Comparison of ENCODE assay signal across 1 cellular context in the genomic region with DNA sequence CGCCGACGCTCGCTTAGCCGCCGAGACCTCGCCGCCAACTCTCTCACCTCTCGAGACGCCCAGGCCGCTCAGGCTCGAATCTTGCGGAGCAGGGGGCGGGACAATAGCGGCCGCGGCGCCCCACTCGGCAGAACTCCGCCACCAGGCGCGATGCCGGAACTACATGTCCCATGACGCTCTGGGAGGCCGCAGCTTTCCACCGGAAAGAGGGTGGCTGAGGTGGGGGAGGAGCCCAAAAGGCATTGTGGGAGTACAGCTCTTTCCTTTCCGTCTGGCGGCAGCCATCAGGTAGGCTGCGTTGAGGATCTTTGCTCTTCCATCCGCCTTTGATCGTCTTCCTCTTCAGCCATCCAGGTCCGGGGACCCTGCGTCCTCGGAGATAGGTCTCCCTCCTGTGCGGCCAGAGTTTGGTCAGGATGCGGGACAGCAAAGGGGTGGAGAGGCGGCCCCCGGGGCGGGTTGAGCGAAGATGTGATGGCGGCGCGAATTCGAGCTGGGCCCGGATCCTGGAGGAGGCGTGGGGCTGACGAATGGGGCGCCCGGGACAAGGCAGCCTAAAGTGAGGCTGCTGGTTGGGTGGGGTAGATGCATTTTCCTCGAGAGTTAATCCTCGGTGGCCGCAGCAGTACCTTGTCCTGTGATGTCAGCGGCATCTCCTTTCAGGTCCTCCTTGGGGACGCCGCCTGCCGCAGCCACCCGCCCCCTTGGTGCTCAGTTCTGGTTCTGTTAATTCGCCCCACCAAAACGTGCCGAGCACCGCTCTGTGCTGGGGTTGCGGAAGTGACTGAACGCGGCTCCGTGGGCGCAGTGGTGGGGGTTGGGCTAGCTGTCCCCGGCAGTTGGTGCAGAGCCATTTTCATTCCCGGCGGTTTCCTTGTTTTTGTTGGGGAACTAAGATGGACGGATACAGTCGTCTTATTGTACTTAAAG.
A peak's percentile ranks its signal among the peaks of the same experiment; 100 is the strongest.
TF ChIP-seq lines count a peak whose summit lies in the region.

A gene (minus strand): TSS at position 105 of the 930 bp plus-strand sequence. CDS start 6,086 bp downstream, outside the sequence.
A gene (plus strand): TSS at position 247 of the 930 bp plus-strand sequence. CDS start 728 bp downstream, outside the sequence.

TF ChIP-seq in HepG2, 621 proteins besides CTCF, POLR2A, EP300 and RAD21 (continued from another document and continues in another):
- TF ChIP-seq, protein P1, sequence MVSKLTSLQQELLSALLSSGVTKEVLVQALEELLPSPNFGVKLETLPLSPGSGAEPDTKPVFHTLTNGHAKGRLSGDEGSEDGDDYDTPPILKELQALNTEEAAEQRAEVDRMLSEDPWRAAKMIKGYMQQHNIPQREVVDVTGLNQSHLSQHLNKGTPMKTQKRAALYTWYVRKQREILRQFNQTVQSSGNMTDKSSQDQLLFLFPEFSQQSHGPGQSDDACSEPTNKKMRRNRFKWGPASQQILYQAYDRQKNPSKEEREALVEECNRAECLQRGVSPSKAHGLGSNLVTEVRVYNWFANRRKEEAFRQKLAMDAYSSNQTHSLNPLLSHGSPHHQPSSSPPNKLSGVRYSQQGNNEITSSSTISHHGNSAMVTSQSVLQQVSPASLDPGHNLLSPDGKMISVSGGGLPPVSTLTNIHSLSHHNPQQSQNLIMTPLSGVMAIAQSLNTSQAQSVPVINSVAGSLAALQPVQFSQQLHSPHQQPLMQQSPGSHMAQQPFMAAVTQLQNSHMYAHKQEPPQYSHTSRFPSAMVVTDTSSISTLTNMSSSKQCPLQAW (CRISPR knock-in tag; IDR thresholded peaks at IDR 0.05): peak; percentile 84
- TF ChIP-seq XRCC5 (optimal IDR thresholded peaks at IDR 0.05; ENCODE audit: low read length) (peak; percentile 53), EED (CRISPR knock-in tag; IDR thresholded peaks at IDR 0.05) (peak; percentile 95), CENPX (CRISPR knock-in tag; IDR thresholded peaks at IDR 0.05) (no peak), TEAD3 (CRISPR knock-in tag; optimal IDR thresholded peaks at IDR 0.05; ENCODE audit: borderline replicate concordance) (peak; percentile 90), ZNF333 (CRISPR knock-in tag; IDR thresholded peaks at IDR 0.05; ENCODE audit: borderline replicate concordance) (peak; percentile 71; the same call in 1 of the 2 replicates), TMF1 (CRISPR knock-in tag; IDR thresholded peaks at IDR 0.05; ENCODE audit: low read depth) (no peak; the same call in 1 of the 2 replicates), MYC (CRISPR knock-in tag; IDR thresholded peaks at IDR 0.05; ENCODE audit: borderline replicate concordance) (peak; percentile 99), ZNF230 (CRISPR knock-in tag; IDR thresholded peaks at IDR 0.05) (peak; percentile 75; the same call in 1 of the 2 replicates), SP4 (CRISPR knock-in tag; IDR thresholded peaks at IDR 0.05) (peak; percentile 89), EEA1 (CRISPR knock-in tag; IDR thresholded peaks at IDR 0.05; ENCODE audit: borderline replicate concordance) (no peak), MED8 (CRISPR knock-in tag; IDR thresholded peaks at IDR 0.05; ENCODE audit: insufficient replicate concordance) (peak; percentile 78), U2AF2 (IDR thresholded peaks at IDR 0.05; ENCODE audit: low read depth, low read length) (0 out of 2 replicates have a peak, but pooled peaks have one; percentile 56), HNRNPLL (IDR thresholded peaks at IDR 0.05; ENCODE audit: low read depth, low read length, poor library complexity, severe bottlenecking) (peak; percentile 96), ZNF747 (CRISPR knock-in tag; IDR thresholded peaks at IDR 0.05; ENCODE audit: borderline replicate concordance) (peak; percentile 94), ATAD3A (CRISPR knock-in tag; IDR thresholded peaks at IDR 0.05) (no peak), SKI (IDR thresholded peaks at IDR 0.05; ENCODE audit: partially characterized antibody) (no peak), SNAPC2 (CRISPR knock-in tag; IDR thresholded peaks at IDR 0.05) (no peak), REPIN1 (CRISPR knock-in tag; IDR thresholded peaks at IDR 0.05; ENCODE audit: borderline replicate concordance, low read depth) (peak; percentile 31; the same call in 1 of the 2 replicates), ZNF598 (CRISPR knock-in tag; IDR thresholded peaks at IDR 0.05; ENCODE audit: borderline replicate concordance) (peak; percentile 68; the same call in 1 of the 2 replicates), JUN (CRISPR knock-in tag; IDR thresholded peaks at IDR 0.05) (no peak; the same call in 1 of the 2 replicates), NR2F2 (IDR thresholded peaks at IDR 0.05; ENCODE audit: borderline replicate concordance, low read depth) (peak; percentile 61; the same call in 1 of the 2 replicates), RFX3 (CRISPR knock-in tag; IDR thresholded peaks at IDR 0.05) (no peak), IKZF4 (CRISPR knock-in tag; IDR thresholded peaks at IDR 0.05; ENCODE audit: borderline replicate concordance, low read depth, not compliant biosample characterization) (no peak), ZNF776 (CRISPR knock-in tag; IDR thresholded peaks at IDR 0.05) (peak; percentile 55; the same call in 1 of the 2 replicates), SMAD9 (CRISPR knock-in tag; IDR thresholded peaks at IDR 0.05) (no peak), BCL6 (CRISPR knock-in tag; IDR thresholded peaks at IDR 0.05) (peak; percentile 40), KAT7 (CRISPR knock-in tag; IDR thresholded peaks at IDR 0.05; ENCODE audit: borderline replicate concordance) (peak; percentile 85), SOX13 (IDR thresholded peaks at IDR 0.05) (no peak; the same call in 1 of the 2 replicates), SOX13 (CRISPR knock-in tag; conservative IDR thresholded peaks at IDR 0.05 in 1 of 2, IDR thresholded peaks at IDR 0.05 in 1 of 2) (peak in 1 of 2 experiments; percentile 60; a peak in 1 of 4 replicates), WIZ (CRISPR knock-in tag; IDR thresholded peaks at IDR 0.05) (peak; percentile 32; the same call in 1 of the 2 replicates), GPN1 (CRISPR knock-in tag; IDR thresholded peaks at IDR 0.05; ENCODE audit: borderline replicate concordance) (no peak), ZBTB20 (CRISPR knock-in tag; IDR thresholded peaks at IDR 0.05; ENCODE audit: borderline replicate concordance, low read depth) (peak; percentile 92; the same call in 1 of the 2 replicates), ZNF30 (CRISPR knock-in tag; IDR thresholded peaks at IDR 0.05) (no peak), NFRKB (IDR thresholded peaks at IDR 0.05) (peak; percentile 53; the same call in 1 of the 2 replicates), ZNF761 (CRISPR knock-in tag; conservative IDR thresholded peaks at IDR 0.05) (0 out of 2 replicates have a peak, but pooled peaks have one; percentile 42), FOXK2 (IDR thresholded peaks at IDR 0.05) (no peak), YEATS4 (CRISPR knock-in tag; IDR thresholded peaks at IDR 0.05; ENCODE audit: borderline replicate concordance) (peak; percentile 98), FIP1L1 (IDR thresholded peaks at IDR 0.05; ENCODE audit: borderline replicate concordance, insufficient read depth, low read depth, low read length) (0 out of 2 replicates have a peak, but pooled peaks have one; percentile 73), ZNF605 (CRISPR knock-in tag; IDR thresholded peaks at IDR 0.05) (0 out of 2 replicates have a peak, but pooled peaks have one; percentile 12), MXD4 (CRISPR knock-in tag; IDR thresholded peaks at IDR 0.05) (peak; percentile 68), ZNF589 (CRISPR knock-in tag; conservative IDR thresholded peaks at IDR 0.05) (no peak), ARHGAP35 (CRISPR knock-in tag; IDR thresholded peaks at IDR 0.05; ENCODE audit: borderline replicate concordance) (no peak; the same call in 1 of the 2 replicates), ZNF138 (CRISPR knock-in tag; IDR thresholded peaks at IDR 0.05; ENCODE audit: low read depth) (peak; percentile 97)
- TF ChIP-seq, protein P2, sequence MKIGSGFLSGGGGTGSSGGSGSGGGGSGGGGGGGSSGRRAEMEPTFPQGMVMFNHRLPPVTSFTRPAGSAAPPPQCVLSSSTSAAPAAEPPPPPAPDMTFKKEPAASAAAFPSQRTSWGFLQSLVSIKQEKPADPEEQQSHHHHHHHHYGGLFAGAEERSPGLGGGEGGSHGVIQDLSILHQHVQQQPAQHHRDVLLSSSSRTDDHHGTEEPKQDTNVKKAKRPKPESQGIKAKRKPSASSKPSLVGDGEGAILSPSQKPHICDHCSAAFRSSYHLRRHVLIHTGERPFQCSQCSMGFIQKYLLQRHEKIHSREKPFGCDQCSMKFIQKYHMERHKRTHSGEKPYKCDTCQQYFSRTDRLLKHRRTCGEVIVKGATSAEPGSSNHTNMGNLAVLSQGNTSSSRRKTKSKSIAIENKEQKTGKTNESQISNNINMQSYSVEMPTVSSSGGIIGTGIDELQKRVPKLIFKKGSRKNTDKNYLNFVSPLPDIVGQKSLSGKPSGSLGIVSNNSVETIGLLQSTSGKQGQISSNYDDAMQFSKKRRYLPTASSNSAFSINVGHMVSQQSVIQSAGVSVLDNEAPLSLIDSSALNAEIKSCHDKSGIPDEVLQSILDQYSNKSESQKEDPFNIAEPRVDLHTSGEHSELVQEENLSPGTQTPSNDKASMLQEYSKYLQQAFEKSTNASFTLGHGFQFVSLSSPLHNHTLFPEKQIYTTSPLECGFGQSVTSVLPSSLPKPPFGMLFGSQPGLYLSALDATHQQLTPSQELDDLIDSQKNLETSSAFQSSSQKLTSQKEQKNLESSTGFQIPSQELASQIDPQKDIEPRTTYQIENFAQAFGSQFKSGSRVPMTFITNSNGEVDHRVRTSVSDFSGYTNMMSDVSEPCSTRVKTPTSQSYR (CRISPR knock-in tag; IDR thresholded peaks at IDR 0.05; ENCODE audit: borderline replicate concordance): peak; percentile 97
- TF ChIP-seq, protein P3, sequence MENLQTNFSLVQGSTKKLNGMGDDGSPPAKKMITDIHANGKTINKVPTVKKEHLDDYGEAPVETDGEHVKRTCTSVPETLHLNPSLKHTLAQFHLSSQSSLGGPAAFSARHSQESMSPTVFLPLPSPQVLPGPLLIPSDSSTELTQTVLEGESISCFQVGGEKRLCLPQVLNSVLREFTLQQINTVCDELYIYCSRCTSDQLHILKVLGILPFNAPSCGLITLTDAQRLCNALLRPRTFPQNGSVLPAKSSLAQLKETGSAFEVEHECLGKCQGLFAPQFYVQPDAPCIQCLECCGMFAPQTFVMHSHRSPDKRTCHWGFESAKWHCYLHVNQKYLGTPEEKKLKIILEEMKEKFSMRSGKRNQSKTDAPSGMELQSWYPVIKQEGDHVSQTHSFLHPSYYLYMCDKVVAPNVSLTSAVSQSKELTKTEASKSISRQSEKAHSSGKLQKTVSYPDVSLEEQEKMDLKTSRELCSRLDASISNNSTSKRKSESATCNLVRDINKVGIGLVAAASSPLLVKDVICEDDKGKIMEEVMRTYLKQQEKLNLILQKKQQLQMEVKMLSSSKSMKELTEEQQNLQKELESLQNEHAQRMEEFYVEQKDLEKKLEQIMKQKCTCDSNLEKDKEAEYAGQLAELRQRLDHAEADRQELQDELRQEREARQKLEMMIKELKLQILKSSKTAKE (CRISPR knock-in tag; IDR thresholded peaks at IDR 0.05; ENCODE audit: borderline replicate concordance): no peak
- TF ChIP-seq, protein P4, sequence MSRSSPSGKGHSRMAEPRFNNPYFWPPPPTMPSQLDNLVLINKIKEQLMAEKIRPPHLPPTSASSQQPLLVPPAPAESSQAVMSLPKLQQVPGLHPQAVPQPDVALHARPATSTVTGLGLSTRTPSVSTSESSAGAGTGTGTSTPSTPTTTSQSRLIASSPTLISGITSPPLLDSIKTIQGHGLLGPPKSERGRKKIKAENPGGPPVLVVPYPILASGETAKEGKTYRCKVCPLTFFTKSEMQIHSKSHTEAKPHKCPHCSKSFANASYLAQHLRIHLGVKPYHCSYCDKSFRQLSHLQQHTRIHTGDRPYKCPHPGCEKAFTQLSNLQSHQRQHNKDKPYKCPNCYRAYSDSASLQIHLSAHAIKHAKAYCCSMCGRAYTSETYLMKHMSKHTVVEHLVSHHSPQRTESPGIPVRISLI (CRISPR knock-in tag; IDR thresholded peaks at IDR 0.05; ENCODE audit: borderline replicate concordance): no peak
- TF ChIP-seq, protein P5, sequence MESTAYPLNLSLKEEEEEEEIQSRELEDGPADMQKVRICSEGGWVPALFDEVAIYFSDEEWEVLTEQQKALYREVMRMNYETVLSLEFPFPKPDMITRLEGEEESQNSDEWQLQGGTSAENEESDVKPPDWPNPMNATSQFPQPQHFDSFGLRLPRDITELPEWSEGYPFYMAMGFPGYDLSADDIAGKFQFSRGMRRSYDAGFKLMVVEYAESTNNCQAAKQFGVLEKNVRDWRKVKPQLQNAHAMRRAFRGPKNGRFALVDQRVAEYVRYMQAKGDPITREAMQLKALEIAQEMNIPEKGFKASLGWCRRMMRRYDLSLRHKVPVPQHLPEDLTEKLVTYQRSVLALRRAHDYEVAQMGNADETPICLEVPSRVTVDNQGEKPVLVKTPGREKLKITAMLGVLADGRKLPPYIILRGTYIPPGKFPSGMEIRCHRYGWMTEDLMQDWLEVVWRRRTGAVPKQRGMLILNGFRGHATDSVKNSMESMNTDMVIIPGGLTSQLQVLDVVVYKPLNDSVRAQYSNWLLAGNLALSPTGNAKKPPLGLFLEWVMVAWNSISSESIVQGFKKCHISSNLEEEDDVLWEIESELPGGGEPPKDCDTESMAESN (CRISPR knock-in tag; conservative IDR thresholded peaks at IDR 0.05): peak; percentile 79; the same call in 1 of the 2 replicates
- TF ChIP-seq, protein P6, sequence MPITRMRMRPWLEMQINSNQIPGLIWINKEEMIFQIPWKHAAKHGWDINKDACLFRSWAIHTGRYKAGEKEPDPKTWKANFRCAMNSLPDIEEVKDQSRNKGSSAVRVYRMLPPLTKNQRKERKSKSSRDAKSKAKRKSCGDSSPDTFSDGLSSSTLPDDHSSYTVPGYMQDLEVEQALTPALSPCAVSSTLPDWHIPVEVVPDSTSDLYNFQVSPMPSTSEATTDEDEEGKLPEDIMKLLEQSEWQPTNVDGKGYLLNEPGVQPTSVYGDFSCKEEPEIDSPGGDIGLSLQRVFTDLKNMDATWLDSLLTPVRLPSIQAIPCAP (CRISPR knock-in tag; IDR thresholded peaks at IDR 0.05; ENCODE audit: low read depth): no peak
- TF ChIP-seq, protein P7, sequence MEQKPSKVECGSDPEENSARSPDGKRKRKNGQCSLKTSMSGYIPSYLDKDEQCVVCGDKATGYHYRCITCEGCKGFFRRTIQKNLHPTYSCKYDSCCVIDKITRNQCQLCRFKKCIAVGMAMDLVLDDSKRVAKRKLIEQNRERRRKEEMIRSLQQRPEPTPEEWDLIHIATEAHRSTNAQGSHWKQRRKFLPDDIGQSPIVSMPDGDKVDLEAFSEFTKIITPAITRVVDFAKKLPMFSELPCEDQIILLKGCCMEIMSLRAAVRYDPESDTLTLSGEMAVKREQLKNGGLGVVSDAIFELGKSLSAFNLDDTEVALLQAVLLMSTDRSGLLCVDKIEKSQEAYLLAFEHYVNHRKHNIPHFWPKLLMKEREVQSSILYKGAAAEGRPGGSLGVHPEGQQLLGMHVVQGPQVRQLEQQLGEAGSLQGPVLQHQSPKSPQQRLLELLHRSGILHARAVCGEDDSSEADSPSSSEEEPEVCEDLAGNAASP (CRISPR knock-in tag; IDR thresholded peaks at IDR 0.05; ENCODE audit: borderline replicate concordance): peak; percentile 56
- TF ChIP-seq, protein P8, sequence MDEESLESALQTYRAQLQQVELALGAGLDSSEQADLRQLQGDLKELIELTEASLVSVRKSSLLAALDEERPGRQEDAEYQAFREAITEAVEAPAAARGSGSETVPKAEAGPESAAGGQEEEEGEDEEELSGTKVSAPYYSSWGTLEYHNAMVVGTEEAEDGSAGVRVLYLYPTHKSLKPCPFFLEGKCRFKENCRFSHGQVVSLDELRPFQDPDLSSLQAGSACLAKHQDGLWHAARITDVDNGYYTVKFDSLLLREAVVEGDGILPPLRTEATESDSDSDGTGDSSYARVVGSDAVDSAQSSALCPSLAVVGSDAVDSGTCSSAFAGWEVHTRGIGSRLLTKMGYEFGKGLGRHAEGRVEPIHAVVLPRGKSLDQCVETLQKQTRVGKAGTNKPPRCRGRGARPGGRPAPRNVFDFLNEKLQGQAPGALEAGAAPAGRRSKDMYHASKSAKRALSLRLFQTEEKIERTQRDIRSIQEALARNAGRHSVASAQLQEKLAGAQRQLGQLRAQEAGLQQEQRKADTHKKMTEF (CRISPR knock-in tag; IDR thresholded peaks at IDR 0.05): peak; percentile 86; the same call in 1 of the 2 replicates
